6 cellular contexts compared by ENCODE assay signal in genomic region chr13:47417485-47417884, GRCh38.
"Had no signal": no experiment of that assay in that cellular context is flagged by ENCODE, and none has a peak within 500 bp of the region (broad histone marks: within the 10 kb centered on the region; RNA-seq: fewer than 3 reads in every experiment).

No MANE protein-coding gene starts in this region.

- H3K4me3 ChIP-seq: K562 had no signal

- H3K27ac ChIP-seq: HL-60, KMS-11 had no signal

- ATAC-seq: K562 had no signal

- DNase-seq: KBM-7, KG1 had no signal

- H3K9ac ChIP-seq: KMS-11 had no signal

- H3K4me2 ChIP-seq: KMS-11 had no signal

- FAIRE-seq: HTR-8/SVneo, K562 had no signal
